ENCODE assay signal across 8 cellular contexts in the genomic region with DNA sequence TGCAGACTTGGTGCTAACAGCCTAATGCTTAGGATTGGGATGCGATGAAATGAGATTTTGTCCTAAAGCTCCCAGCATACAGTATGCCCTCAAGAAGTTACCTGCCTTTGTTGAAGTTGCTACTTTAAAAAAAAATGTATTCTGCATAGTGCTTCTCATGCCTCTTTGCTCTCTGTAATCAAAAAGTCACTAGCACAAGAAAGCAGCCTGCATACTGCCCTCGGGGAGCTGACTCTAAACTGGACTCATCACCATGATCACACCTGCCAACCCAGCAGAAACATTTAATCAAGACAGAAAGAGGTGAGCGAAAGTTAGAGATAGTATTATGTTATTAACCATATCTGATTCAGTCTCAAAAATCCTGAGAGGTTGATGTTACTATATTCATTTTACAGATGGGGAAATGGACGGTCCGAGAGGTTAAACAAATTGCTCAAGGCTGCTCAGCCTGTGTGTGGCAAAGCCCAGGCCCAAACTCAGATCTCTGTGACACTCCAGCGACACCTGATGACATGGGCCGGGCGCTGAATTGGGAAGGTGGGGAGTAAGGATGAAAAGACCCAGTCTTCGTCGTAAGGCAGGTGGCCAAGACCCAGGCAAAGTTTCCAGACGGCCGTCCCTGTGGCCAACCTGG. TPM values are rescaled to one million over a fixed set of nuclear protein-coding genes. Genes with fewer than 3 reads are reported as not detected.
DNase-seq lines count a peak whose midpoint lies in the region; ATAC-seq and TF ChIP-seq lines count a peak whose summit lies in the region.

No MANE protein-coding gene starts in this region.

- ATAC-seq in Right ventricle myocardium inferior (no peak), HG03196 (IDR thresholded peaks at IDR 0.05; ENCODE audit: unreplicated experiment) (no peak)

- H3K9me2 ChIP-seq in MM.1S (replicated peaks; ENCODE audit: insufficient read depth, low read length) = no peaks in the 10 kb centered on the region

- no peaks in the 10 kb centered on the region for H3K9me3 ChIP-seq in cardiac muscle cell (ENCODE audit: low read depth)
- no peaks in the 10 kb centered on the region for H3K9me3 ChIP-seq in MM.1S (replicated peaks; ENCODE audit: insufficient read depth, low read length)
- no peaks in the 10 kb centered on the region for H3K9me3 ChIP-seq in subcutaneous abdominal adipose tissue (ENCODE audit: control insufficient read depth in 5 of 5, low read length in 5 of 5)

- DNase-seq in cardiac muscle cell (ENCODE audit: low read depth in 1 of 2, low spot score in 1 of 2) (no peak), Right ventricle myocardium inferior (ENCODE audit: missing footprints) (no peak), MM.1S (no peak), fibroblast of villous mesenchyme (ENCODE audit: low read depth) (no peak), NCI-H1930 (lab: John Stamatoyannopoulos, UW) (no peak), Kasumi-1 (lab: John Stamatoyannopoulos, UW) (no peak)

- peak overlapping the region; percentile 23; the same call in 1 of the 2 replicates for H3K9ac ChIP-seq in MM.1S (ENCODE audit: low read length)
- H3K9ac ChIP-seq in subcutaneous abdominal adipose tissue (ENCODE audit: low read length in 5 of 5) = peak overlapping the region in 2 of 5 donors; percentile 12 to 59

- peak overlapping the region; percentile 95 for H3K4me2 ChIP-seq in MM.1S (ENCODE audit: low read depth, low read length)

- no peaks in the 10 kb centered on the region for H3K79me2 ChIP-seq in MM.1S (ENCODE audit: low read length)

- intact Hi-C loops in Right ventricle myocardium inferior (cut with DNase I) = no loop called here

- H3K4me3 ChIP-seq in cardiac muscle cell = peak overlapping the region; percentile 36
- peak overlapping the region; percentile 71 for H3K4me3 ChIP-seq in MM.1S (ENCODE audit: low read length)
- H3K4me3 ChIP-seq in fibroblast of villous mesenchyme (ENCODE audit: low read depth, low read length) = peak overlapping the region; percentile 67
- peak overlapping the region; percentile 59 to 73 (median 64) for H3K4me3 ChIP-seq in subcutaneous abdominal adipose tissue (ENCODE audit: low read depth in 1 of 5, low read length in 5 of 5)

- H3K27ac ChIP-seq in cardiac muscle cell = no peak overlapping the region
- no peak overlapping the region for H3K27ac ChIP-seq in MM.1S (ENCODE audit: low read length)
- H3K27ac ChIP-seq in subcutaneous abdominal adipose tissue (ENCODE audit: low read depth, low read length) = no peak overlapping the region

- H3K27me3 ChIP-seq in cardiac muscle cell (peaks cover 82% of the 10 kb centered on the region), MM.1S (replicated peaks; ENCODE audit: insufficient read depth, low read length) (peaks cover 15% of the 10 kb centered on the region), subcutaneous abdominal adipose tissue (ENCODE audit: control insufficient read depth in 5 of 5, insufficient read depth in 4 of 5, low read length in 5 of 5) (peaks cover 0 to 12% (median 0%) of the 10 kb centered on the region in 5 donors)

- no peaks in the 10 kb centered on the region for H3K36me3 ChIP-seq in cardiac muscle cell
- no peaks in the 10 kb centered on the region for H3K36me3 ChIP-seq in MM.1S (replicated peaks; ENCODE audit: insufficient read depth, low read length)
- no peaks in the 10 kb centered on the region for H3K36me3 ChIP-seq in subcutaneous abdominal adipose tissue (ENCODE audit: control insufficient read depth in 5 of 5, insufficient read depth in 5 of 5, low read length in 5 of 5)

- TF ChIP-seq CTCF in cardiac muscle cell (IDR thresholded peaks at IDR 0.05; ENCODE audit: low read depth, low read length) = no peak
- no peak for TF ChIP-seq CTCF in MM.1S (IDR thresholded peaks at IDR 0.05; ENCODE audit: low read length)
- no peak for TF ChIP-seq CTCF in fibroblast of villous mesenchyme (IDR thresholded peaks at IDR 0.05; ENCODE audit: insufficient read depth, low read depth, low read length)

- no peaks in the 10 kb centered on the region for H3K4me1 ChIP-seq in cardiac muscle cell (ENCODE audit: low read depth)
- H3K4me1 ChIP-seq in MM.1S (ENCODE audit: low read length) = peaks cover 11% of the 10 kb centered on the region; the same call in 1 of the 2 replicates
- peaks cover 2 to 32% (median 26%) of the 10 kb centered on the region in 5 donors for H3K4me1 ChIP-seq in subcutaneous abdominal adipose tissue (ENCODE audit: control insufficient read depth in 5 of 5, insufficient read depth in 5 of 5, low read length in 5 of 5)

- H4K20me1 ChIP-seq in MM.1S (ENCODE audit: insufficient read depth, low read length) = no peaks in the 10 kb centered on the region

- H3F3A ChIP-seq in MM.1S (ENCODE audit: insufficient read depth, low read length) = no peaks in the 10 kb centered on the region

- H2AFZ ChIP-seq in MM.1S (ENCODE audit: low read length) = peak overlapping the region; percentile 71

RNA-seq across cellular contexts. Expression of gene BATF3, which starts 1.1 kb away (rescaled TPM):
- total RNA-seq in cardiac muscle cell (1.6 and 1.8 TPM in 2 replicates), Right ventricle myocardium inferior (1.2 TPM), fibroblast of villous mesenchyme (3.0 and 3.9 TPM in 2 replicates)
- polyA plus RNA-seq in cardiac muscle cell = 1.7 and 1.8 TPM in 2 replicates
